Comparison of ENCODE assay signal across 8 cellular contexts in genomic region chr2:99140860-99141109, GRCh38. TPM values are rescaled to one million over a fixed set of nuclear protein-coding genes. Genes with fewer than 3 reads are reported as not detected.
DNase-seq lines count a peak whose midpoint lies in the region; ATAC-seq, FAIRE-seq and TF ChIP-seq lines count a peak whose summit lies in the region.

No MANE protein-coding gene starts in this region.

- no peaks in the 10 kb centered on the region for H4K20me1 ChIP-seq in astrocyte (ENCODE audit: insufficient read depth, low read length)

- no peaks in the 10 kb centered on the region for H3K9me3 ChIP-seq in CD4-positive, alpha-beta memory T cell (ENCODE audit: control insufficient read depth in 1 of 2, low read length in 2 of 2)
- H3K9me3 ChIP-seq in astrocyte (ENCODE audit: insufficient read depth, low read depth, low read length) (no peaks in the 10 kb centered on the region), tibial nerve (no peaks in the 10 kb centered on the region)

- intact Hi-C loops in CD4-positive, alpha-beta memory T cell (cut with micrococcal nuclease), result loop anchor here (1.0 to 2.0 kb wide), 5 partner anchors 14 to 350 kb away; partner anchors contain the start of genes LIPT1, MITD1, MRPL30 and REV1

- H3K27me3 ChIP-seq in CD4-positive, alpha-beta memory T cell (ENCODE audit: insufficient read depth, low read length), result no peaks in the 10 kb centered on the region
- H3K27me3 ChIP-seq in astrocyte (ENCODE audit: insufficient read depth, low read length), result peaks cover 5% of the 10 kb centered on the region
- H3K27me3 ChIP-seq in tibial nerve, result no peaks in the 10 kb centered on the region

- H3K79me2 ChIP-seq in astrocyte (ENCODE audit: insufficient read depth, low read length), result no peaks in the 10 kb centered on the region

- peaks cover 11 to 31% (median 17%) of the 10 kb centered on the region in 4 donors for H3K4me1 Mint-ChIP-seq in CD4-positive, alpha-beta memory T cell
- H3K4me1 Mint-ChIP-seq in astrocyte (ENCODE audit: low read depth, unreplicated experiment), result peaks cover 3% of the 10 kb centered on the region

- peak; percentile 42 for ATAC-seq in GM19455 (IDR thresholded peaks at IDR 0.05; ENCODE audit: unreplicated experiment)
- ATAC-seq in HG03575 (IDR thresholded peaks at IDR 0.05; ENCODE audit: extremely low read depth, insufficient number of reproducible peaks, low FRiP score, unreplicated experiment), result peak; percentile 1
- peak; percentile 55 for ATAC-seq in left lobe of liver

- TF ChIP-seq POLR2A in tibial nerve (IDR thresholded peaks at IDR 0.05), result peak in 1 of 2 donors; percentile 62

- H3K36me3 ChIP-seq in CD4-positive, alpha-beta memory T cell (ENCODE audit: insufficient read depth, low read length), result no peaks in the 10 kb centered on the region
- H3K36me3 ChIP-seq in astrocyte (ENCODE audit: insufficient read depth, low read length) (no peaks in the 10 kb centered on the region), tibial nerve (no peaks in the 10 kb centered on the region)

- no peak for TF ChIP-seq EP300 in tibial nerve (IDR thresholded peaks at IDR 0.05)

- H2AFZ ChIP-seq in astrocyte (ENCODE audit: low read depth, low read length), result peak overlapping the region; percentile 100

- 0 to 1% methylated on average over 3 to 20 of the region's 21 CpGs for WGBS in tibial nerve, 2 donors

- peak overlapping the region; percentile 50 to 97 for H3K4me3 ChIP-seq in CD4-positive, alpha-beta memory T cell (ENCODE audit: low read length in 2 of 2)
- peak overlapping the region; percentile 88 for H3K4me3 ChIP-seq in astrocyte (ENCODE audit: insufficient read depth, low read depth, low read length)
- H3K4me3 ChIP-seq in tibial nerve, result peak overlapping the region; percentile 58 to 91 (median 74)

- peak overlapping the region; percentile 89 for H3K4me2 ChIP-seq in astrocyte (ENCODE audit: low read length)

- TF ChIP-seq CTCF in astrocyte (IDR thresholded peaks at IDR 0.05; ENCODE audit: insufficient read depth, low read depth, low read length), result no peak
- TF ChIP-seq CTCF in tibial nerve (IDR thresholded peaks at IDR 0.05), result peak in 1 of 5 experiments; percentile 13

- peak overlapping the region; percentile 86 for H3K27ac ChIP-seq in CD4-positive, alpha-beta memory T cell (ENCODE audit: low read depth, low read length)
- H3K27ac ChIP-seq in astrocyte (ENCODE audit: low read depth, low read length) (peak overlapping the region; percentile 5), tibial nerve (peak overlapping the region; percentile 18 to 91 (median 87))

- no peaks in the 10 kb centered on the region for H3K27me3 Mint-ChIP-seq in CD4-positive, alpha-beta memory T cell
- H3K27me3 Mint-ChIP-seq in astrocyte (ENCODE audit: low read depth, unreplicated experiment), result no peaks in the 10 kb centered on the region

- peak overlapping the region; percentile 93 to 99 (median 96) for H3K4me3 Mint-ChIP-seq in CD4-positive, alpha-beta memory T cell
- H3K4me3 Mint-ChIP-seq in astrocyte (ENCODE audit: unreplicated experiment), result peak overlapping the region; percentile 92

- peak overlapping the region; percentile 96 to 99 (median 98) for H3K27ac Mint-ChIP-seq in CD4-positive, alpha-beta memory T cell
- H3K27ac Mint-ChIP-seq in astrocyte (ENCODE audit: unreplicated experiment), result peak overlapping the region; percentile 29

- CTCF ChIA-PET in CD4-positive, alpha-beta memory T cell (lab: Charles Lee; ENCODE audit: partially characterized antibody), result interaction anchor here (0.9 to 3.2 kb wide), 6 partner anchors 14 to 196 kb away, joined by 3 to 20 read pairs (median 4); partner anchors contain the start of genes EIF5B, LIPT1, MITD1 and MRPL30

- H3K4me1 ChIP-seq in CD4-positive, alpha-beta memory T cell (ENCODE audit: insufficient read depth, low read length), result peaks cover 18% of the 10 kb centered on the region
- H3K4me1 ChIP-seq in astrocyte (ENCODE audit: insufficient read depth, low read length) (peaks cover 10% of the 10 kb centered on the region), tibial nerve (peaks cover 0 to 19% (median 0%) of the 10 kb centered on the region in 4 donors)

- no peak for DNase-seq in CD4-positive, alpha-beta memory T cell
- DNase-seq in astrocyte (ENCODE audit: low read depth), result peak; percentile 12
- no peak for DNase-seq in left lobe of liver (ENCODE audit: low spot score)
- no peak for DNase-seq in tibial nerve (ENCODE audit: low spot score in 2 of 2)
- DNase-seq in KBM-7, result no peak
- DNase-seq in NCI-H187 (lab: John Stamatoyannopoulos, UW), result no peak

- peak overlapping the region; percentile 79 for H3K9ac ChIP-seq in astrocyte (ENCODE audit: low read length)

- H3K36me3 Mint-ChIP-seq in CD4-positive, alpha-beta memory T cell, result peaks cover 12 to 14% of the 10 kb centered on the region in 2 donors
- H3K36me3 Mint-ChIP-seq in astrocyte (ENCODE audit: low read depth, unreplicated experiment), result peaks cover 2% of the 10 kb centered on the region

- no peak for FAIRE-seq in astrocyte (lab: Jason Lieb, UNC)

- peaks cover 0 to 10% (median 0%) of the 10 kb centered on the region in 8 donors for H3K9me3 Mint-ChIP-seq in CD4-positive, alpha-beta memory T cell
- H3K9me3 Mint-ChIP-seq in astrocyte (ENCODE audit: unreplicated experiment), result peaks cover 2% of the 10 kb centered on the region

- in situ Hi-C loops in KBM-7 (cut with MboI; ENCODE audit: low pct_unique_long_range_greater_than_20kb, low sequenced_read_pairs), result no loop called here

- POLR2A ChIA-PET in CD4-positive, alpha-beta memory T cell (lab: Charles Lee; ENCODE audit: partially characterized antibody), result interaction anchor here (0.6 to 2.6 kb wide), 24 partner anchors 11 to 1144 kb away, joined by 3 to 112 read pairs (median 4); partner anchors contain the start of genes COA5, EIF5B, LIPT1 and MITD1

RNA-seq across cellular contexts. Expression of gene C2orf15, which starts 0.7 kb away (rescaled TPM):
- 1 to 10 TPM; 2.3 to 3.2 TPM for total RNA-seq in CD4-positive, alpha-beta memory T cell
- polyA plus RNA-seq in CD4-positive, alpha-beta memory T cell, result 1 to 10 TPM; 4.7 to 4.9 TPM
- 0.59 and 0.60 TPM in 2 replicates for total RNA-seq in astrocyte
- 0.23 TPM for total RNA-seq in left lobe of liver
- under 1 TPM in 1 of 4 donors, not detected in 3; 0.44 TPM for total RNA-seq in tibial nerve

RNA-seq across cellular contexts. Expression of gene TSGA10, which starts 14.0 kb away (rescaled TPM):
- 10 to 100 TPM; 20.7 to 22.6 TPM for total RNA-seq in CD4-positive, alpha-beta memory T cell
- 10 to 100 TPM; 17.0 to 17.3 TPM for polyA plus RNA-seq in CD4-positive, alpha-beta memory T cell
- total RNA-seq in astrocyte (2.4 and 3.9 TPM in 2 replicates), left lobe of liver (4.3 TPM), tibial nerve (10 to 100 TPM in 2 of 4 donors, 1 to 10 TPM in 2; 6.5 to 12.9 (median 10.0) TPM)

RNA-seq across cellular contexts. Expression of gene LIPT1, which starts 14.0 kb away (rescaled TPM):
- total RNA-seq in CD4-positive, alpha-beta memory T cell, result 10 to 100 TPM; 23.4 to 24.4 TPM
- 10 to 100 TPM; 20.5 to 25.6 TPM for polyA plus RNA-seq in CD4-positive, alpha-beta memory T cell
- total RNA-seq in astrocyte, result 3.4 and 3.9 TPM in 2 replicates
- 2.5 TPM for total RNA-seq in left lobe of liver
- 10 to 100 TPM in 1 of 4 donors, 1 to 10 TPM in 3; 2.7 to 10.0 (median 9.0) TPM for total RNA-seq in tibial nerve

RNA-seq across cellular contexts. Expression of gene MITD1, which starts 40.1 kb away (rescaled TPM):
- total RNA-seq in CD4-positive, alpha-beta memory T cell, result 10 to 100 TPM; 79.1 to 84.3 TPM
- polyA plus RNA-seq in CD4-positive, alpha-beta memory T cell, result 10 to 100 TPM; 54.7 to 73.9 TPM
- total RNA-seq in astrocyte (16.7 and 20.9 TPM in 2 replicates), left lobe of liver (6.1 TPM), tibial nerve (10 to 100 TPM; 18.3 to 30.8 (median 27.2) TPM)

RNA-seq across cellular contexts. Expression of gene MRPL30, which starts 40.2 kb away (rescaled TPM):
- total RNA-seq in CD4-positive, alpha-beta memory T cell, result 10 to 100 TPM; 20.2 to 22.7 TPM
- 10 to 100 TPM; 12.4 to 17.0 TPM for polyA plus RNA-seq in CD4-positive, alpha-beta memory T cell
- total RNA-seq in astrocyte (29.8 and 31.9 TPM in 2 replicates), left lobe of liver (12.7 TPM), tibial nerve (10 to 100 TPM; 19.4 to 27.0 (median 21.7) TPM)

Comparison
In these comparisons a context has a peak if more than half of its experiments do, and no peak if none do; other contexts are left out.
1. H3K27ac ChIP-seq: peak in every context shown above with its lines; median percentile 87 in tibial nerve; 86 in CD4-positive, alpha-beta memory T cell; 5 in astrocyte.
2. ATAC-seq: peak in every context shown above with its lines; median percentile 55 in left lobe of liver; 42 in GM19455; 1 in HG03575.